8 cellular contexts compared by ENCODE assay signal in genomic region chr2:64455545-64455944, GRCh38. TPM values are rescaled to one million over a fixed set of nuclear protein-coding genes. Genes with fewer than 3 reads are reported as not detected.
DNase-seq lines count a peak whose midpoint lies in the region; ATAC-seq and TF ChIP-seq lines count a peak whose summit lies in the region.

No MANE protein-coding gene starts in this region.

- no peak for TF ChIP-seq CTCF in GM20000 (IDR thresholded peaks at IDR 0.05; ENCODE audit: extremely low read depth, missing control alignments)
- TF ChIP-seq CTCF in endothelial cell (IDR thresholded peaks at IDR 0.05; ENCODE audit: unreplicated experiment), result no peak
- TF ChIP-seq CTCF in prostate gland (IDR thresholded peaks at IDR 0.05), result no peak

- no peak for ATAC-seq in HG03045 (IDR thresholded peaks at IDR 0.05; ENCODE audit: unreplicated experiment)

- H3K36me3 ChIP-seq in NT2/D1 (ENCODE audit: insufficient read depth, insufficient read length, low read length) (peaks cover 36% of the 10 kb centered on the region), prostate gland (peaks cover 0 to 7% of the 10 kb centered on the region in 2 donors)
- H3K36me3 ChIP-seq in effector memory CD4-positive, alpha-beta T cell (ENCODE audit: control insufficient read depth, insufficient read depth, low read length), result no peaks in the 10 kb centered on the region

- peaks cover 27% of the 10 kb centered on the region for H3K4me1 Mint-ChIP-seq in endothelial cell (ENCODE audit: unreplicated experiment)

- intact Hi-C loops in prostate gland (cut with DNase I), result no loop called here

- peak overlapping the region; percentile 99 for H3K4me3 Mint-ChIP-seq in endothelial cell (ENCODE audit: unreplicated experiment)

- peaks cover 8% of the 10 kb centered on the region for H3K27me3 Mint-ChIP-seq in endothelial cell (ENCODE audit: unreplicated experiment)

- H3K36me3 Mint-ChIP-seq in endothelial cell (ENCODE audit: low read depth, unreplicated experiment), result peaks cover 26% of the 10 kb centered on the region

- DNase-seq in GM20000 (ENCODE audit: low spot score) (peak; percentile 22), NT2/D1 (ENCODE audit: low read depth, low spot score) (no peak), endothelial cell (ENCODE audit: low spot score) (no peak), prostate gland (ENCODE audit: low spot score) (peak; percentile 10), amniotic stem cell (lab: John Stamatoyannopoulos, UW) (no peak)
- DNase-seq in effector memory CD4-positive, alpha-beta T cell, result no peak
- DNase-seq in stimulated activated CD4-positive, alpha-beta T cell treated with anti-CD3 and anti-CD28 coated beads, Interleukin-4, amount 100 ng/mL, for 24 hours, result no peak

- WGBS in prostate gland, result 70% methylated on average over 2 of the region's 2 CpGs

- H3K9me3 Mint-ChIP-seq in endothelial cell (ENCODE audit: unreplicated experiment), result no peaks in the 10 kb centered on the region

- H3K4me1 ChIP-seq in NT2/D1 (ENCODE audit: insufficient read depth, insufficient read length) (peaks cover 1% of the 10 kb centered on the region), prostate gland (replicated peaks) (no peaks in the 10 kb centered on the region)
- H3K4me1 ChIP-seq in effector memory CD4-positive, alpha-beta T cell (ENCODE audit: control insufficient read depth, insufficient read depth, low read length, poor library complexity, severe bottlenecking), result peaks cover 3% of the 10 kb centered on the region

- H3K9me3 ChIP-seq in NT2/D1 (ENCODE audit: insufficient read depth, low read length) (no peaks in the 10 kb centered on the region), prostate gland (no peaks in the 10 kb centered on the region)
- no peaks in the 10 kb centered on the region for H3K9me3 ChIP-seq in effector memory CD4-positive, alpha-beta T cell (ENCODE audit: control insufficient read depth, low read length)

- no peak for TF ChIP-seq POLR2A in prostate gland (IDR thresholded peaks at IDR 0.05)

- H3K27ac ChIP-seq in prostate gland, result peak overlapping the region in 1 of 2 donors; percentile 97
- H3K27ac ChIP-seq in effector memory CD4-positive, alpha-beta T cell (ENCODE audit: insufficient read depth, low read length, poor library complexity, severe bottlenecking), result no peak overlapping the region

- H3K27me3 ChIP-seq in NT2/D1 (ENCODE audit: insufficient read depth, insufficient read length) (no peaks in the 10 kb centered on the region), prostate gland (replicated peaks; ENCODE audit: insufficient read depth) (no peaks in the 10 kb centered on the region)
- no peaks in the 10 kb centered on the region for H3K27me3 ChIP-seq in effector memory CD4-positive, alpha-beta T cell (replicated peaks; ENCODE audit: control insufficient read depth, insufficient read depth, low read length, poor library complexity, severe bottlenecking)

- peak overlapping the region; percentile 93 for H3K27ac Mint-ChIP-seq in endothelial cell (ENCODE audit: unreplicated experiment)

- no peak overlapping the region for H3K4me3 ChIP-seq in NT2/D1 (ENCODE audit: insufficient read length, low read depth)
- peak overlapping the region; percentile 88 to 91 for H3K4me3 ChIP-seq in prostate gland
- H3K4me3 ChIP-seq in effector memory CD4-positive, alpha-beta T cell (ENCODE audit: insufficient read depth, low read depth, low read length, poor library complexity, severe bottlenecking), result no peak overlapping the region

- H3K9ac ChIP-seq in NT2/D1 (ENCODE audit: insufficient read length, low read depth), result peak overlapping the region; percentile 85

RNA-seq across cellular contexts. Expression of gene LGALSL, which starts 1.6 kb away (rescaled TPM):
- 30.2 TPM for total RNA-seq in endothelial cell (ENCODE audit: unreplicated experiment)
- 10 to 100 TPM; 12.8 to 36.7 TPM for total RNA-seq in prostate gland

Comparison
In these comparisons a context has a peak if more than half of its experiments do, and no peak if none do; other contexts are left out.
1. DNase-seq: peak in GM20000 (single experiment) and prostate gland (single experiment); none in NT2/D1 (single experiment), endothelial cell (single experiment), effector memory CD4-positive, alpha-beta T cell (0 of 3), stimulated activated CD4-positive, alpha-beta T cell treated with anti-CD3 and anti-CD28 coated beads, Interleukin-4, amount 100 ng/mL, for 24 hours (single experiment) and amniotic stem cell (single experiment).
2. H3K4me3 ChIP-seq: peak in prostate gland (2 of 2); none in NT2/D1 (single experiment) and effector memory CD4-positive, alpha-beta T cell (single experiment).